Comparison of ENCODE assay signal across 11 cellular contexts in genomic region chr11:116791813-116792143, GRCh38. TPM values are rescaled to one million over a fixed set of nuclear protein-coding genes. Genes with fewer than 3 reads are reported as not detected.
DNase-seq lines count a peak whose midpoint lies in the region; ATAC-seq, FAIRE-seq and TF ChIP-seq lines count a peak whose summit lies in the region.
"Had no signal": no experiment of that assay in that cellular context is flagged by ENCODE, and none has a peak within 500 bp of the region (broad histone marks: within the 10 kb centered on the region; RNA-seq: fewer than 3 reads in every experiment).

Gene APOA5, minus strand, starts transcription at chr11:116791879. Its CDS starts 19 bp downstream, at chr11:116791860.

- intact Hi-C loops in CD4-positive, alpha-beta memory T cell (cut with micrococcal nuclease), result loop anchor here (1.0 kb wide), 5 partner anchors 45 to 435 kb away; partner anchors contain the start of gene SIK3
- intact Hi-C loops in OCI-LY7 (cut with micrococcal nuclease; ENCODE audit: unreplicated experiment), result loop anchor here (1.0 to 5.0 kb wide), 4 partner anchors 46 to 390 kb away; partner anchors contain the start of gene APOA1
- intact Hi-C loops in endothelial cell of umbilical vein (cut with micrococcal nuclease), result loop anchor here (1.0 to 5.0 kb wide), 6 partner anchors 45 to 435 kb away; partner anchors contain the start of gene SIK3

- CTCF ChIA-PET in CD4-positive, alpha-beta memory T cell (lab: Charles Lee; ENCODE audit: partially characterized antibody), result interaction anchor here (0.5 to 12.8 kb wide), 35 partner anchors 9 to 440 kb away, joined by 3 to 212 read pairs (median 5); partner anchors contain the start of genes APOA1, APOC3, BUD13 and PCSK7
- CTCF ChIA-PET in OCI-LY7 (lab: Charles Lee; ENCODE audit: unreplicated experiment) (interaction anchor here (0.9 to 2.0 kb wide), 3 partner anchors 44 to 389 kb away, joined by 3 to 4 read pairs (median 4); no protein-coding TSS in a partner anchor), endothelial cell of umbilical vein (lab: Charles Lee) (interaction anchor here (0.6 to 6.2 kb wide), 62 partner anchors 9 to 587 kb away, joined by 3 to 272 read pairs (median 4); partner anchors contain the start of genes APOA1, APOA4, APOC3 and PAFAH1B2)

- H3K36me3 Mint-ChIP-seq in CD4-positive, alpha-beta memory T cell, result peaks cover 4 to 12% of the 10 kb centered on the region in 2 donors

- ATAC-seq in HG03280 (IDR thresholded peaks at IDR 0.05; ENCODE audit: unreplicated experiment), result no peak

- peak within 1 kb of the TSS; percentile 76 for H2AFZ ChIP-seq in OCI-LY7 (ENCODE audit: low read length)
- H2AFZ ChIP-seq in endothelial cell of umbilical vein (ENCODE audit: low read depth, low read length), result peak within 1 kb of the TSS; percentile 1
- H2AFZ ChIP-seq in neuron (ENCODE audit: low read depth, low read length), result peak within 1 kb of the TSS; percentile 6

- H3K4me1 Mint-ChIP-seq in CD4-positive, alpha-beta memory T cell, result peaks cover 15 to 31% (median 22%) of the 10 kb centered on the region in 4 donors

- H3K9me1 ChIP-seq in endothelial cell of umbilical vein (replicated peaks; ENCODE audit: control insufficient read depth, extremely low read depth, insufficient read depth, low read length), result no peaks in the 10 kb centered on the region

- H3K4me1 ChIP-seq in CD4-positive, alpha-beta memory T cell (ENCODE audit: insufficient read depth, low read length), result peaks cover 24% of the 10 kb centered on the region
- H3K4me1 ChIP-seq in OCI-LY7 (ENCODE audit: insufficient read depth, low read length, poor library complexity, severe bottlenecking) (peaks cover 17% of the 10 kb centered on the region), endothelial cell of umbilical vein (ENCODE audit: control insufficient read depth, extremely low read depth, insufficient read depth, low read length) (peaks cover 11% of the 10 kb centered on the region), neuron (ENCODE audit: insufficient read depth, low read length) (peaks cover 12% of the 10 kb centered on the region)

- H3K27me3 ChIP-seq in CD4-positive, alpha-beta memory T cell (ENCODE audit: insufficient read depth, low read length), result no peaks in the 10 kb centered on the region
- no peaks in the 10 kb centered on the region for H3K27me3 ChIP-seq in endothelial cell of umbilical vein (ENCODE audit: control insufficient read depth in 2 of 2, insufficient read depth in 2 of 2, low read length in 2 of 2)
- H3K27me3 ChIP-seq in neuron (ENCODE audit: insufficient read depth, low read length), result no peaks in the 10 kb centered on the region

- BruUV-seq in OCI-LY7 (replicated peaks; lab: Mats Ljungman, UMichigan) (no TSS peak), endothelial cell of umbilical vein (replicated peaks; lab: Mats Ljungman, UMichigan) (no TSS peak)

- peak within 1 kb of the TSS; percentile 29 to 88 (median 35) for H3K27ac Mint-ChIP-seq in CD4-positive, alpha-beta memory T cell

- no peaks in the 10 kb centered on the region for H3K9me3 Mint-ChIP-seq in CD4-positive, alpha-beta memory T cell

- DNase-seq in CD4-positive, alpha-beta memory T cell, result no peak
- DNase-seq in OCI-LY7 (ENCODE audit: low spot score), result no peak
- DNase-seq in endothelial cell of umbilical vein (ENCODE audit: low read depth, low spot score), result no peak
- DNase-seq in DMS114 treated with DMSO at 0.1 percent for 48 hours (lab: John Stamatoyannopoulos, UW; ENCODE audit: unreplicated experiment), result no peak
- DNase-seq in NCI-H82 (lab: John Stamatoyannopoulos, UW), result no peak
- DNase-seq in NCI-H2029 (lab: John Stamatoyannopoulos, UW), result no peak
- DNase-seq: NCI-H226 had no signal

- H3K4me2 ChIP-seq in OCI-LY7 (ENCODE audit: low read length) (peak within 1 kb of the TSS; percentile 40; the same call in 1 of the 2 replicates), endothelial cell of umbilical vein (ENCODE audit: insufficient read depth, low read length) (no peak within 1 kb of the TSS)

- H3K9me3 ChIP-seq in CD4-positive, alpha-beta memory T cell (ENCODE audit: control insufficient read depth in 1 of 2, low read length in 2 of 2), result no peaks in the 10 kb centered on the region
- no peaks in the 10 kb centered on the region for H3K9me3 ChIP-seq in OCI-LY7 (ENCODE audit: low read length)
- H3K9me3 ChIP-seq in endothelial cell of umbilical vein (replicated peaks; ENCODE audit: control insufficient read depth, insufficient read depth, low read length), result no peaks in the 10 kb centered on the region
- no peaks in the 10 kb centered on the region for H3K9me3 ChIP-seq in neuron (ENCODE audit: low read length)
- H3K9me3 ChIP-seq: prostate gland had no signal

- no peak within 1 kb of the TSS for H3K4me3 ChIP-seq in CD4-positive, alpha-beta memory T cell (ENCODE audit: low read length in 2 of 2)
- peak within 1 kb of the TSS; percentile 9 for H3K4me3 ChIP-seq in OCI-LY7 (ENCODE audit: low read depth, low read length, poor library complexity, severe bottlenecking)
- H3K4me3 ChIP-seq in endothelial cell of umbilical vein (replicated peaks in 1 of 3; ENCODE audit: insufficient read depth in 1 of 3, low read depth in 1 of 3, low read length in 3 of 3), result no peak within 1 kb of the TSS
- H3K4me3 ChIP-seq in neuron (ENCODE audit: low read length), result no peak within 1 kb of the TSS
- H3K4me3 ChIP-seq: prostate gland had no signal

- TF ChIP-seq CTCF in OCI-LY7 (conservative IDR thresholded peaks at IDR 0.05; ENCODE audit: low read length) (no peak), endothelial cell of umbilical vein (IDR thresholded peaks at IDR 0.05; ENCODE audit: extremely low read depth in 1 of 2, insufficient read depth in 1 of 2, low read depth in 1 of 2, low read length in 2 of 2) (no peak)

- H3K9me2 ChIP-seq in OCI-LY7 (ENCODE audit: insufficient read depth, low read length), result no peaks in the 10 kb centered on the region

- peaks cover 2 to 7% of the 10 kb centered on the region in 2 donors for H3K27me3 Mint-ChIP-seq in CD4-positive, alpha-beta memory T cell

- POLR2A ChIA-PET in CD4-positive, alpha-beta memory T cell (lab: Charles Lee; ENCODE audit: partially characterized antibody), result interaction anchor here (1.0 to 2.8 kb wide), 9 partner anchors 19 to 435 kb away, joined by 3 to 23 read pairs (median 4); partner anchors contain the start of genes BUD13, PAFAH1B2 and SIDT2
- POLR2A ChIA-PET in OCI-LY7 (lab: Charles Lee) (interaction anchor here (0.6 to 1.2 kb wide), 2 partner anchors 347 to 440 kb away, joined by 3 to 4 read pairs; no protein-coding TSS in a partner anchor), endothelial cell of umbilical vein (lab: Charles Lee) (no interaction called here)

- no peak for FAIRE-seq in endothelial cell of umbilical vein (lab: Jason Lieb, UNC)

- no peak within 1 kb of the TSS for H3K9ac ChIP-seq in endothelial cell of umbilical vein (replicated peaks; ENCODE audit: extremely low read depth, insufficient read depth, low read length)

- TF ChIP-seq POLR2A in endothelial cell of umbilical vein (IDR thresholded peaks at IDR 0.05; ENCODE audit: low read depth, low read length), result no peak

- no peak within 1 kb of the TSS for H3K27ac ChIP-seq in CD4-positive, alpha-beta memory T cell (ENCODE audit: low read depth, low read length)
- H3K27ac ChIP-seq in OCI-LY7 (ENCODE audit: low read depth, low read length, poor library complexity, severe bottlenecking) (no peak within 1 kb of the TSS), endothelial cell of umbilical vein (ENCODE audit: insufficient read depth, low read depth, low read length) (no peak within 1 kb of the TSS)
- H3K27ac ChIP-seq: prostate gland had no signal

- H3K79me2 ChIP-seq in OCI-LY7 (ENCODE audit: insufficient read depth, low read depth, low read length), result peaks cover 9% of the 10 kb centered on the region
- peaks cover 9% of the 10 kb centered on the region for H3K79me2 ChIP-seq in endothelial cell of umbilical vein (ENCODE audit: control insufficient read depth, insufficient read depth, low read length)

- H4K20me1 ChIP-seq in OCI-LY7 (ENCODE audit: insufficient read depth, low read length), result no peaks in the 10 kb centered on the region
- H4K20me1 ChIP-seq in endothelial cell of umbilical vein (replicated peaks; ENCODE audit: control insufficient read depth, extremely low read depth, insufficient read depth, low read length), result no peaks in the 10 kb centered on the region

- peak within 1 kb of the TSS in 7 of 8 donors; percentile 11 to 83 (median 58) for H3K4me3 Mint-ChIP-seq in CD4-positive, alpha-beta memory T cell

- dilution Hi-C loops in endothelial cell of umbilical vein (cut with MboI; ENCODE audit: extremely low pct_ligation_motif_present, low sequenced_read_pairs), result no loop called here

- no peaks in the 10 kb centered on the region for H3K36me3 ChIP-seq in CD4-positive, alpha-beta memory T cell (ENCODE audit: insufficient read depth, low read length)
- H3K36me3 ChIP-seq in OCI-LY7 (ENCODE audit: insufficient read depth, low read length) (peaks cover under 1% of the 10 kb centered on the region; the same call in 1 of the 2 replicates), endothelial cell of umbilical vein (ENCODE audit: control insufficient read depth in 2 of 2, extremely low read depth in 1 of 2, insufficient read depth in 2 of 2, low read length in 2 of 2) (no peaks in the 10 kb centered on the region), neuron (ENCODE audit: insufficient read depth, low read length) (peaks cover under 1% of the 10 kb centered on the region)
- H3K36me3 ChIP-seq: prostate gland had no signal

TF ChIP-seq in endothelial cell of umbilical vein, 7 proteins besides CTCF, POLR2A, EP300 and RAD21 (continues in another document):
- TF ChIP-seq MAX (IDR thresholded peaks at IDR 0.05; ENCODE audit: insufficient read depth, insufficient read length) (no peak), JUN (IDR thresholded peaks at IDR 0.05; ENCODE audit: borderline replicate concordance, insufficient read depth, insufficient read length, low read depth) (no peak), FOS (IDR thresholded peaks at IDR 0.05; ENCODE audit: borderline replicate concordance, insufficient read depth, low read length) (no peak), GATA2 (IDR thresholded peaks at IDR 0.05; ENCODE audit: insufficient read depth, insufficient read length, low read depth, low read length) (no peak)

RNA-seq across cellular contexts. Expression of gene APOA5, which starts in this region (rescaled TPM):
- not detected for total RNA-seq in CD4-positive, alpha-beta memory T cell
- not detected for polyA plus RNA-seq in CD4-positive, alpha-beta memory T cell
- not detected in 2 replicates for total RNA-seq in OCI-LY7 (2014; rRNA removed; shearing (Covaris generic))
- not detected in 2 replicates for total RNA-seq in OCI-LY7 (2022)
- not detected in 2 replicates for total RNA-seq in endothelial cell of umbilical vein
- not detected in 2 replicates for polyA plus RNA-seq in endothelial cell of umbilical vein
- not detected in 2 replicates for polyA plus RNA-seq in endothelial cell of umbilical vein (2011; cell fraction: cytosol; rRNA removed)
- not detected in 2 replicates for polyA plus RNA-seq in endothelial cell of umbilical vein (2011; cell fraction: nucleus; rRNA removed)
- not detected in 2 replicates for polyA plus RNA-seq in endothelial cell of umbilical vein (2012)
- not detected in 2 replicates for polyA minus RNA-seq in endothelial cell of umbilical vein
- polyA minus RNA-seq in endothelial cell of umbilical vein (2011; cell fraction: cytosol; rRNA and poly(A)+ RNA removed), result not detected
- polyA minus RNA-seq in endothelial cell of umbilical vein (2011; cell fraction: nucleus; rRNA and poly(A)+ RNA removed), result not detected in 2 replicates
- total RNA-seq: lower leg skin had no signal

Comparison
In these comparisons a context has a peak if more than half of its experiments do, and no peak if none do; other contexts are left out.
1. H2AFZ ChIP-seq: peak in every context shown above with its lines; median percentile 76 in OCI-LY7; 6 in neuron; 1 in endothelial cell of umbilical vein.